Comparison of ENCODE assay signal across 16 cellular contexts in the genomic region with DNA sequence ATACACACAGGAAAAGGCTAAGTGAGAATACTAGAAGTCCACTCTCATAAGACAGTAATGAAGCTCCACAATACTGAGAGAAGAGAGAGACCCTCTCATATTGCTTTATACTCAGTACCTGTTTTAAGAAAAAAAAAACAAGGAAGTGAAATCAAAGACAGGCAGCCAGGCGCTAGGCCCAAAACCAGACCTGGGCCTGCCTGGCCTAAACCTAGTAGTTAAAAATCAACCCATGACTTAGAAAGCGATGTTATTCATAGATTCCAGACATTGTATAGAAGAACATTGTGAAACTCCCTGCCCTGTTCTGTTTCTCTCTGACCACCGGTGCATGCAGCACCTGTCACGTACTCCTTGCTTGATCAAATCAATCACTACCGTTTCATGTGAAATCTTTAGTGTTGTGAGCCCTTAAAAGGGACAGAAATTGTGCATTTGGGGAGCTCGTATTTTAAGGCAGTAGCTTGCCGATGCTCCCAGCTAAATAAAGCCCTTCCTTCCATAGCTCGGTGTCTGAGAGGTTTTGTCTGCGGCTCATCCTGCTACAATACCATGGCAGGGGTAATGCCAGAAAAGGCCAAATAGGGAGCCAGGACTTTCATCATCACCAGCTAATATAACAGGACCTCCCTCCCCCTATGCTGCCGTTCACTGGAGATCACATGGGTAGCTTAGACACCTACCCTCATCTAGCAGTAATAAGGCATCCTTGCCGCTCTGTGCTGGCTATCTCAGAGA.
DNase-seq lines count a peak whose midpoint lies in the region; ATAC-seq, FAIRE-seq and TF ChIP-seq lines count a peak whose summit lies in the region.
"Had no signal": no experiment of that assay in that cellular context is flagged by ENCODE, and none has a peak within 500 bp of the region (broad histone marks: within the 10 kb centered on the region; RNA-seq: fewer than 3 reads in every experiment).

No MANE protein-coding gene starts in this region.

- H3K27me3 Mint-ChIP-seq in astrocyte (ENCODE audit: low read depth, unreplicated experiment), result no peaks in the 10 kb centered on the region
- H3K27me3 Mint-ChIP-seq: effector memory CD8-positive, alpha-beta T cell had no signal

- no peaks in the 10 kb centered on the region for H3K27me3 ChIP-seq in astrocyte (ENCODE audit: insufficient read depth, low read length)
- H3K27me3 ChIP-seq: body of pancreas had no signal

- H3K79me2 ChIP-seq in astrocyte (ENCODE audit: insufficient read depth, low read length), result no peaks in the 10 kb centered on the region

- H3K4me1 ChIP-seq in astrocyte (ENCODE audit: insufficient read depth, low read length), result no peaks in the 10 kb centered on the region
- H3K4me1 ChIP-seq: body of pancreas had no signal

- H3K36me3 ChIP-seq in astrocyte (ENCODE audit: insufficient read depth, low read length), result no peaks in the 10 kb centered on the region

- DNase-seq in GM12865 (ENCODE audit: low read depth) (peak; percentile 41), astrocyte (ENCODE audit: low read depth) (no peak), NCI-H1048 (lab: John Stamatoyannopoulos, UW) (no peak), GM19238 (ENCODE audit: insufficient read length, low spot score) (no peak), CD1c-positive myeloid dendritic cell (ENCODE audit: extremely low spot score) (no peak)
- DNase-seq in activated CD4-positive, alpha-beta T cell treated with anti-CD3 and anti-CD28 coated beads, Interleukin-2, amount 50 U/mL, for 48 hours, result no peak
- DNase-seq: activated T-cell treated with anti-CD3 and anti-CD28 coated beads, Interleukin-2, amount 50 U/mL, for 4 hours; DMS153; effector memory CD8-positive, alpha-beta T cell; head of caudate nucleus; NCI-H2227 treated with DMSO at 0.1 percent for 48 hours; posterior cingulate gyrus had no signal

- H3K9me3 ChIP-seq in astrocyte (ENCODE audit: insufficient read depth, low read depth, low read length), result no peaks in the 10 kb centered on the region
- H3K9me3 ChIP-seq: body of pancreas had no signal

- no peak overlapping the region for H3K4me3 ChIP-seq in GM12865 (ENCODE audit: low read depth, low read length)
- H3K4me3 ChIP-seq in astrocyte (ENCODE audit: insufficient read depth, low read depth, low read length), result no peak overlapping the region
- H3K4me3 ChIP-seq: body of pancreas had no signal

- H3K9ac ChIP-seq in astrocyte (ENCODE audit: low read length), result no peak overlapping the region

- ATAC-seq in GM19463 (IDR thresholded peaks at IDR 0.05; ENCODE audit: unreplicated experiment), result peak; percentile 82
- ATAC-seq in HG03045 (IDR thresholded peaks at IDR 0.05; ENCODE audit: unreplicated experiment), result peak; percentile 52
- ATAC-seq: activated T-cell treated with anti-CD3 and anti-CD28 coated beads, Interleukin-2, amount 50 U/mL, for 4 hours; body of pancreas; effector memory CD8-positive, alpha-beta T cell had no signal

- no peak for TF ChIP-seq CTCF in GM12865 (IDR thresholded peaks at IDR 0.05; ENCODE audit: insufficient read depth, low read depth, low read length, missing control alignments)
- no peak for TF ChIP-seq CTCF in astrocyte (IDR thresholded peaks at IDR 0.05; ENCODE audit: insufficient read depth, low read depth, low read length)

- no peak overlapping the region for H3K27ac Mint-ChIP-seq in astrocyte (ENCODE audit: unreplicated experiment)
- H3K27ac Mint-ChIP-seq: effector memory CD8-positive, alpha-beta T cell had no signal

- no peaks in the 10 kb centered on the region for H4K20me1 ChIP-seq in astrocyte (ENCODE audit: insufficient read depth, low read length)

- FAIRE-seq in astrocyte (lab: Jason Lieb, UNC), result no peak

- H3K27ac ChIP-seq in astrocyte (ENCODE audit: low read depth, low read length), result no peak overlapping the region
- H3K27ac ChIP-seq: VCaP had no signal

- no peaks in the 10 kb centered on the region for H3K9me3 Mint-ChIP-seq in astrocyte (ENCODE audit: unreplicated experiment)

- peaks cover 13% of the 10 kb centered on the region for H3K4me1 Mint-ChIP-seq in astrocyte (ENCODE audit: low read depth, unreplicated experiment)

- no peaks in the 10 kb centered on the region for H3K36me3 Mint-ChIP-seq in astrocyte (ENCODE audit: low read depth, unreplicated experiment)

- H3K4me3 Mint-ChIP-seq in astrocyte (ENCODE audit: unreplicated experiment), result no peak overlapping the region
- H3K4me3 Mint-ChIP-seq: activated T-cell treated with anti-CD3 and anti-CD28 coated beads, Interleukin-2, amount 50 U/mL, for 4 hours; effector memory CD8-positive, alpha-beta T cell had no signal

- peak overlapping the region; percentile 17 for H2AFZ ChIP-seq in astrocyte (ENCODE audit: low read depth, low read length)

- no peak overlapping the region for H3K4me2 ChIP-seq in astrocyte (ENCODE audit: low read length)
